In the genomic region with DNA sequence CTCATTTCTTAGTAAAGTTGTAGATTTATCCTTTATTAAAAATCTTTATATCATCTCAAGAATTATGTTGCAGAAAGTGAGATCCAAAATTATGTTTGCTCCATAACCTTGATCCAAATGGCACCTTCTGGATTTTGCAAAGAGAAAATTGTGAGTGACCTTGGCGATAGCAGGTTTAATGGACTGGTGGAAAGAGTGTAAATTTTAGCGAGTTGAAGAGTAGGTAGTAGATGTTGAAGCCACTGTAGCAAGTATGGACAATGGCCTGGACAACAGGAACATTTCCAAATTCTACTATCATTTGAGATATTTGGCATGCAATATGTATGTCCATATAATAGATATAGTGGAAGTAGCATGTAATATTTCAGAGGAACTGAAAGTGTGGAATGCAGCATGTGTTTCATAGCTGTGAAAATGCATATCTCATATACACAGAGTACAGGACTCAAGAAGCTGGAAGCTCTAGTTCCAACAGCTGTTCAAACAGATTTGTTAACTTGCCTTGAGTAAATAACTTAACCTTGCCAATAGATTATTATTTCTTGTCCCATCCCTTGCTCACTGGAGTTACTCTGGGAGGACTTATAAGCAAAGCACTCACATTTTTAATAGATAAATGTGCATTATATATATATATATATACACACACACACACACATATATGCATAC, we compare ENCODE assay signal across 22 cellular contexts.
DNase-seq lines count a peak whose midpoint lies in the region; ATAC-seq, FAIRE-seq and TF ChIP-seq lines count a peak whose summit lies in the region.
"Had no signal": no experiment of that assay in that cellular context is flagged by ENCODE, and none has a peak within 500 bp of the region (broad histone marks: within the 10 kb centered on the region; RNA-seq: fewer than 3 reads in every experiment).

No MANE protein-coding gene starts in this region.

- H3K9me3 ChIP-seq in right lobe of liver (no peaks in the 10 kb centered on the region), HepG2 (ENCODE audit: low read length) (no peaks in the 10 kb centered on the region), body of pancreas (no peaks in the 10 kb centered on the region), stomach (no peaks in the 10 kb centered on the region)
- H3K9me3 ChIP-seq: Peyer's patch, SJSA1 had no signal

- TF ChIP-seq EP300 in HepG2 (IDR thresholded peaks at IDR 0.05; ENCODE audit: low read depth in 2 of 2, low read length in 2 of 2), result no peak
- TF ChIP-seq EP300 in HepG2 (CRISPR knock-in tag; IDR thresholded peaks at IDR 0.05; ENCODE audit: borderline replicate concordance), result no peak
- no peak for TF ChIP-seq EP300 in stomach (IDR thresholded peaks at IDR 0.05)

- peak; percentile 26 to 68 (median 56) for ATAC-seq in right lobe of liver
- no peak for ATAC-seq in HepG2
- ATAC-seq in body of pancreas, result peak; percentile 90
- ATAC-seq: HCT116 had no signal

- TF ChIP-seq RAD21 in HepG2 (CRISPR knock-in tag; IDR thresholded peaks at IDR 0.05), result no peak

- H3K36me3 ChIP-seq in right lobe of liver (no peaks in the 10 kb centered on the region), HepG2 (replicated peaks in 1 of 2; ENCODE audit: control insufficient read depth in 1 of 2, insufficient read depth in 2 of 2, low read length in 2 of 2) (no peaks in the 10 kb centered on the region), body of pancreas (replicated peaks in 1 of 2; ENCODE audit: insufficient read depth in 1 of 2, low read depth in 2 of 2) (no peaks in the 10 kb centered on the region), stomach (no peaks in the 10 kb centered on the region)
- H3K36me3 ChIP-seq: Peyer's patch, SJSA1 had no signal

- no peak overlapping the region for H3K4me3 ChIP-seq in right lobe of liver
- no peak overlapping the region for H3K4me3 ChIP-seq in HepG2 (replicated peaks in 1 of 3; ENCODE audit: insufficient read depth in 1 of 3, low read depth in 2 of 3, low read length in 3 of 3)
- no peak overlapping the region for H3K4me3 ChIP-seq in body of pancreas
- no peak overlapping the region for H3K4me3 ChIP-seq in stomach
- H3K4me3 ChIP-seq: Peyer's patch, SJSA1 had no signal

- H3K9me3 Mint-ChIP-seq in activated T-helper 1 cell treated with anti-CD3 and anti-CD28 coated beads, Interleukin-12 subunit alpha, Interleukin-12 subunit beta, Interleukin-2, Interleukin-4 antibody, amounts not matched to agents 30 ng/mL and 10 ng/mL and 1 ng/mL, durations not matched to agents 14 hours and 24 hours and 36 hours, result no peaks in the 10 kb centered on the region

- TF ChIP-seq CTCF in right lobe of liver (IDR thresholded peaks at IDR 0.05) (no peak), HepG2 (CRISPR knock-in tag; IDR thresholded peaks at IDR 0.05) (no peak), body of pancreas (IDR thresholded peaks at IDR 0.05) (peak in 1 of 7 experiments; percentile 3), stomach (IDR thresholded peaks at IDR 0.05) (no peak)

- intact Hi-C loops in right lobe of liver (cut with DNase I) (no loop called here), HepG2 (cut with micrococcal nuclease; ENCODE audit: unreplicated experiment) (no loop called here), body of pancreas (cut with DNase I) (no loop called here), stomach (cut with DNase I; ENCODE audit: low total_unique reads) (no loop called here)
- intact Hi-C loops in activated T-helper 1 cell treated with anti-CD3 and anti-CD28 coated beads, Interleukin-12 subunit alpha, Interleukin-12 subunit beta, Interleukin-2, Interleukin-4 antibody, amounts not matched to agents 30 ng/mL and 10 ng/mL and 1 ng/mL, durations not matched to agents 14 hours and 24 hours and 36 hours (cut with micrococcal nuclease), result no loop called here

- H3K4me1 ChIP-seq in right lobe of liver (peaks cover 0 to 41% (median 8%) of the 10 kb centered on the region in 4 donors), HepG2 (ENCODE audit: insufficient read depth, low read length) (no peaks in the 10 kb centered on the region), body of pancreas (peaks cover 36% of the 10 kb centered on the region), stomach (no peaks in the 10 kb centered on the region)
- H3K4me1 ChIP-seq: Peyer's patch, SJSA1 had no signal

- H3K9ac ChIP-seq in HepG2 (ENCODE audit: insufficient read depth, low read depth, low read length), result no peak overlapping the region
- H3K9ac ChIP-seq: KMS-11 had no signal

- POLR2A ChIA-PET in HepG2 (lab: Yijun Ruan, JAX), result no interaction called here

- 56% methylated on average over 2 of the region's 2 CpGs for WGBS in right lobe of liver (ENCODE audit: insufficient coverage, low coverage, low lambda C conversion rate, missing lambda C conversion rate)
- 0% methylated on average over 2 of the region's 2 CpGs for WGBS in HepG2 (ENCODE audit: low lambda C conversion rate)
- WGBS in body of pancreas, 2 donors, result 38 to 50% methylated on average over 2 of the region's 2 CpGs
- 80 to 97% (median 81%) methylated on average over 2 of the region's 2 CpGs for WGBS in stomach, 5 donors

- no peaks in the 10 kb centered on the region for H3K4me1 Mint-ChIP-seq in activated T-helper 1 cell treated with anti-CD3 and anti-CD28 coated beads, Interleukin-12 subunit alpha, Interleukin-12 subunit beta, Interleukin-2, Interleukin-4 antibody, amounts not matched to agents 30 ng/mL and 10 ng/mL and 1 ng/mL, durations not matched to agents 14 hours and 24 hours and 36 hours (ENCODE audit: low read depth)
- H3K4me1 Mint-ChIP-seq: CD4-positive, CD25-positive, alpha-beta regulatory T cell had no signal

- no peaks in the 10 kb centered on the region for H4K20me1 ChIP-seq in HepG2 (ENCODE audit: insufficient read depth, low read length)

- FAIRE-seq in HepG2 (lab: Jason Lieb, UNC), result no peak
- FAIRE-seq: GM12892, H1, HTR-8/SVneo had no signal

- TF ChIP-seq POLR2A in right lobe of liver (IDR thresholded peaks at IDR 0.05) (no peak), HepG2 (IDR thresholded peaks at IDR 0.05; ENCODE audit: insufficient read depth in 1 of 2, low read depth in 2 of 2, low read length in 2 of 2) (no peak), body of pancreas (IDR thresholded peaks at IDR 0.05) (no peak), stomach (IDR thresholded peaks at IDR 0.05) (no peak)

- no peaks in the 10 kb centered on the region for H3K27me3 ChIP-seq in right lobe of liver
- no peaks in the 10 kb centered on the region for H3K27me3 ChIP-seq in HepG2 (ENCODE audit: control insufficient read depth in 1 of 2, insufficient read depth in 2 of 2, low read length in 2 of 2)
- no peaks in the 10 kb centered on the region for H3K27me3 ChIP-seq in body of pancreas
- no peaks in the 10 kb centered on the region for H3K27me3 ChIP-seq in stomach
- H3K27me3 ChIP-seq: Peyer's patch, SJSA1 had no signal

- no peaks in the 10 kb centered on the region for H3K79me2 ChIP-seq in HepG2 (ENCODE audit: insufficient read depth, low read length)

- CTCF ChIA-PET in HepG2 (lab: Yijun Ruan, JAX; ENCODE audit: low intra/inter-chr PET ratio, low total read pairs), result no interaction called here

- no peak overlapping the region for H2AFZ ChIP-seq in HepG2 (ENCODE audit: low read length)

- no peaks in the 10 kb centered on the region for H3K36me3 Mint-ChIP-seq in activated T-helper 1 cell treated with anti-CD3 and anti-CD28 coated beads, Interleukin-12 subunit alpha, Interleukin-12 subunit beta, Interleukin-2, Interleukin-4 antibody, amounts not matched to agents 30 ng/mL and 10 ng/mL and 1 ng/mL, durations not matched to agents 14 hours and 24 hours and 36 hours (ENCODE audit: low read depth)
- H3K36me3 Mint-ChIP-seq: CD4-positive, CD25-positive, alpha-beta regulatory T cell had no signal

- BruUV-seq in HepG2 (replicated peaks; lab: Mats Ljungman, UMichigan), result no TSS peak

- no peak overlapping the region for H3K4me2 ChIP-seq in HepG2 (ENCODE audit: low read depth, low read length)

- H3K27ac Mint-ChIP-seq in activated T-helper 1 cell treated with anti-CD3 and anti-CD28 coated beads, Interleukin-12 subunit alpha, Interleukin-12 subunit beta, Interleukin-2, Interleukin-4 antibody, amounts not matched to agents 30 ng/mL and 10 ng/mL and 1 ng/mL, durations not matched to agents 14 hours and 24 hours and 36 hours, result no peak overlapping the region
- H3K27ac Mint-ChIP-seq: CD4-positive, CD25-positive, alpha-beta regulatory T cell had no signal

- H3K27me3 Mint-ChIP-seq in activated T-helper 1 cell treated with anti-CD3 and anti-CD28 coated beads, Interleukin-12 subunit alpha, Interleukin-12 subunit beta, Interleukin-2, Interleukin-4 antibody, amounts not matched to agents 30 ng/mL and 10 ng/mL and 1 ng/mL, durations not matched to agents 14 hours and 24 hours and 36 hours (ENCODE audit: insufficient read depth), result peaks cover 3% of the 10 kb centered on the region
- H3K27me3 Mint-ChIP-seq: CD4-positive, CD25-positive, alpha-beta regulatory T cell had no signal

- H3K4me3 Mint-ChIP-seq in activated T-helper 1 cell treated with anti-CD3 and anti-CD28 coated beads, Interleukin-12 subunit alpha, Interleukin-12 subunit beta, Interleukin-2, Interleukin-4 antibody, amounts not matched to agents 30 ng/mL and 10 ng/mL and 1 ng/mL, durations not matched to agents 14 hours and 24 hours and 36 hours, result no peak overlapping the region
- H3K4me3 Mint-ChIP-seq: CD4-positive, CD25-positive, alpha-beta regulatory T cell had no signal

- DNase-seq in right lobe of liver (no peak), HepG2 (ENCODE audit: low spot score) (no peak), NCI-H510A (lab: John Stamatoyannopoulos, UW) (peak; percentile 10), body of pancreas (peak in 3 of 4 donors; percentile 9 to 48 (median 19)), stomach (no peak), NCI-H526 treated with DMSO at 0.1 percent for 48 hours (lab: John Stamatoyannopoulos, UW) (no peak)
- no peak for DNase-seq in activated T-helper 1 cell treated with anti-CD3 and anti-CD28 coated beads, Interleukin-12 subunit alpha, Interleukin-12 subunit beta, Interleukin-2, Interleukin-4 antibody, amounts not matched to agents 30 ng/mL and 10 ng/mL and 1 ng/mL, durations not matched to agents 14 hours and 24 hours and 36 hours (ENCODE audit: low spot score)
- DNase-seq: CD4-positive, CD25-positive, alpha-beta regulatory T cell; IMR-90; MV-4-11; NCI-H187 treated with DMSO at 0.1 percent for 48 hours; NCI-H2107; NCI-H345; NCI-H526; Peyer's patch; T-helper 1 cell had no signal

- H3K27ac ChIP-seq in right lobe of liver, result no peak overlapping the region
- H3K27ac ChIP-seq in HepG2 (ENCODE audit: extremely low read length, insufficient read depth, low read length), result no peak overlapping the region
- H3K27ac ChIP-seq in body of pancreas, result peak overlapping the region in 1 of 4 donors; percentile 33
- no peak overlapping the region for H3K27ac ChIP-seq in stomach
- H3K27ac ChIP-seq: KMS-11, Peyer's patch, SJSA1 had no signal

- in situ Hi-C loops in HepG2 (cut with HindIII; ENCODE audit: extremely low pct_ligation_motif_present, low pct_unique_long_range_greater_than_20kb), result no loop called here

TF ChIP-seq in HepG2, 621 proteins besides CTCF, POLR2A, EP300 and RAD21 (continues in another document):
- no peak for TF ChIP-seq ELF3 (CRISPR knock-in tag; IDR thresholded peaks at IDR 0.05)
- TF ChIP-seq NFE2L1 (CRISPR knock-in tag; IDR thresholded peaks at IDR 0.05; ENCODE audit: borderline replicate concordance), result no peak
- TF ChIP-seq MIXL1 (CRISPR knock-in tag; IDR thresholded peaks at IDR 0.05), result no peak
- TF ChIP-seq FOXA3 (CRISPR knock-in tag; IDR thresholded peaks at IDR 0.05), result no peak
- TF ChIP-seq ZNF343 (CRISPR knock-in tag; IDR thresholded peaks at IDR 0.05), result no peak

Comparison
In these comparisons a context has a peak if more than half of its experiments do, and no peak if none do; other contexts are left out.
1. DNase-seq: peak in NCI-H510A (single experiment) and body of pancreas (3 of 4); none in right lobe of liver (0 of 3), HepG2 (single experiment), activated T-helper 1 cell treated with anti-CD3 and anti-CD28 coated beads, Interleukin-12 subunit alpha, Interleukin-12 subunit beta, Interleukin-2, Interleukin-4 antibody, amounts not matched to agents 30 ng/mL and 10 ng/mL and 1 ng/mL, durations not matched to agents 14 hours and 24 hours and 36 hours (single experiment), stomach (single experiment) and NCI-H526 treated with DMSO at 0.1 percent for 48 hours (single experiment).